Comparison of ENCODE assay signal across 8 cellular contexts in genomic region chr2:118222643-118223486, GRCh38.
DNase-seq lines count a peak whose midpoint lies in the region; ATAC-seq and TF ChIP-seq lines count a peak whose summit lies in the region.
"Had no signal": no experiment of that assay in that cellular context is flagged by ENCODE, and none has a peak within 500 bp of the region (broad histone marks: within the 10 kb centered on the region; RNA-seq: fewer than 3 reads in every experiment).

No MANE protein-coding gene starts in this region.

- DNase-seq in NCI-H2227 treated with DMSO at 0.1 percent for 48 hours (lab: John Stamatoyannopoulos, UW) (peak; percentile 27), fibroblast of the aortic adventitia (ENCODE audit: low read depth) (peak; percentile 15), gastrocnemius medialis (no peak), amniotic stem cell (lab: John Stamatoyannopoulos, UW) (no peak), colonic mucosa (no peak)
- DNase-seq: esophagus squamous epithelium had no signal

- H3K27me3 ChIP-seq in gastrocnemius medialis = peaks cover 0 to 5% (median 0%) of the 10 kb centered on the region in 3 donors
- peaks cover 56% of the 10 kb centered on the region for H3K27me3 ChIP-seq in colonic mucosa

- H3K9me3 ChIP-seq in gastrocnemius medialis (no peaks in the 10 kb centered on the region), colonic mucosa (no peaks in the 10 kb centered on the region)
- H3K9me3 ChIP-seq: esophagus squamous epithelium had no signal

- TF ChIP-seq CTCF in fibroblast of the aortic adventitia (IDR thresholded peaks at IDR 0.05; ENCODE audit: insufficient read depth, low read length) = no peak
- TF ChIP-seq CTCF in gastrocnemius medialis (IDR thresholded peaks at IDR 0.05 in 4 of 5, conservative IDR thresholded peaks at IDR 0.05 in 1 of 5) = no peak
- TF ChIP-seq CTCF in colonic mucosa (IDR thresholded peaks at IDR 0.05) = no peak

- H3K9ac ChIP-seq in colonic mucosa (ENCODE audit: low read depth in 2 of 2, low read length in 2 of 2) = peak overlapping the region in 1 of 2 donors; percentile 24

- H3K27ac ChIP-seq in gastrocnemius medialis = peak overlapping the region; percentile 88 to 92 (median 90)
- H3K27ac ChIP-seq in colonic mucosa = no peak overlapping the region
- H3K27ac ChIP-seq: esophagus squamous epithelium had no signal

- ATAC-seq in gastrocnemius medialis (no peak), SK-N-SH treated with all-trans-retinoic acid at 6 μM for 48 hours (no peak)

- H3K36me3 ChIP-seq in gastrocnemius medialis = no peaks in the 10 kb centered on the region
- H3K36me3 ChIP-seq in colonic mucosa = no peaks in the 10 kb centered on the region
- H3K36me3 ChIP-seq: esophagus squamous epithelium had no signal

- peaks cover 26 to 27% of the 10 kb centered on the region in 2 donors for H3K4me1 ChIP-seq in gastrocnemius medialis
- no peaks in the 10 kb centered on the region for H3K4me1 ChIP-seq in colonic mucosa

- TF ChIP-seq POLR2A in GM19099 (IDR thresholded peaks at IDR 0.05; ENCODE audit: extremely low read depth, insufficient read length, low read depth) = peak; percentile 33
- no peak for TF ChIP-seq POLR2A in gastrocnemius medialis (IDR thresholded peaks at IDR 0.05)

- no peak overlapping the region for H3K4me3 ChIP-seq in fibroblast of the aortic adventitia (ENCODE audit: low read depth, low read length)
- peak overlapping the region; percentile 59 to 72 (median 65) for H3K4me3 ChIP-seq in gastrocnemius medialis
- no peak overlapping the region for H3K4me3 ChIP-seq in colonic mucosa

- in situ Hi-C loops in gastrocnemius medialis (cut with MboI; ENCODE audit: low sequenced_read_pairs in 4 of 4) = loop anchor here in 3 of 4 donors (10.0 to 25.0 kb wide), 3 partner anchors 539 to 632 kb away; no protein-coding TSS in a partner anchor

- intact Hi-C loops in gastrocnemius medialis (cut with DNase I; ENCODE audit: low total_unique reads) (loop anchor here (1.0 to 10.0 kb wide), 4 partner anchors 87 to 632 kb away; partner anchors contain the start of gene DDX18), colonic mucosa (cut with DNase I) (loop anchor here (2.0 to 10.0 kb wide), 2 partner anchors 178 to 642 kb away; no protein-coding TSS in a partner anchor)

TF ChIP-seq in SK-N-SH treated with all-trans-retinoic acid at 6 μM for 48 hours, 23 proteins besides CTCF, POLR2A, EP300 and RAD21:
- TF ChIP-seq POU6F1 (CRISPR knock-in tag; IDR thresholded peaks at IDR 0.05; ENCODE audit: borderline replicate concordance, low read depth) (no peak), ZNF565 (CRISPR knock-in tag; conservative IDR thresholded peaks at IDR 0.05; ENCODE audit: low read depth) (no peak), ZFP30 (CRISPR knock-in tag; IDR thresholded peaks at IDR 0.05) (no peak), TCF4 (CRISPR knock-in tag; IDR thresholded peaks at IDR 0.05; ENCODE audit: borderline replicate concordance) (no peak), ARNTL (CRISPR knock-in tag; IDR thresholded peaks at IDR 0.05; ENCODE audit: borderline replicate concordance, low read depth) (no peak), ESRRG (CRISPR knock-in tag; IDR thresholded peaks at IDR 0.05) (no peak), OSR1 (CRISPR knock-in tag; IDR thresholded peaks at IDR 0.05) (no peak)

Comparison
In these comparisons a context has a peak if more than half of its experiments do, and no peak if none do; other contexts are left out.
1. DNase-seq: peak in NCI-H2227 treated with DMSO at 0.1 percent for 48 hours (single experiment) and fibroblast of the aortic adventitia (single experiment); none in gastrocnemius medialis (0 of 2), amniotic stem cell (single experiment) and colonic mucosa (single experiment).
2. H3K4me3 ChIP-seq: peak in gastrocnemius medialis (4 of 4); none in fibroblast of the aortic adventitia (single experiment) and colonic mucosa (single experiment).